ENCODE assay signal across 15 cellular contexts in genomic region chr12:88703790-88704189, GRCh38.
"Had no signal": no experiment of that assay in that cellular context is flagged by ENCODE, and none has a peak within 500 bp of the region (broad histone marks: within the 10 kb centered on the region; RNA-seq: fewer than 3 reads in every experiment).

No MANE protein-coding gene starts in this region.

- H3K4me1 ChIP-seq: esophagus squamous epithelium, gastroesophageal sphincter, suprapubic skin, upper lobe of left lung had no signal

- DNase-seq: activated effector memory CD4-positive, alpha-beta T cell treated with anti-CD3 and anti-CD28 coated beads, Interleukin-2, amount 50 U/mL, for 16 hours; activated T-cell treated with anti-CD3 and anti-CD28 coated beads, Interleukin-2, amount 50 U/mL, for 1 hour; esophagus squamous epithelium; left ventricle myocardium superior; ovary; stimulated activated CD4-positive, alpha-beta T cell treated with anti-CD3 and anti-CD28 coated beads, Interleukin-4, amount 100 ng/mL, for 1 hour; stimulated activated CD8-positive, alpha-beta memory T cell treated with anti-CD3 and anti-CD28 coated beads, Interleukin-4, amount 100 ng/mL, for 48 hours; stimulated activated naive CD8-positive, alpha-beta T cell treated with anti-CD3 and anti-CD28 coated beads, Interleukin-15, Interleukin-2, amounts not matched to agents 100 U/mL and 50 U/mL, for 24 hours; upper lobe of left lung had no signal

- H3K36me3 Mint-ChIP-seq: activated naive CD4-positive, alpha-beta T cell treated with anti-CD3 and anti-CD28 coated beads, Interleukin-2, amount 50 U/mL, for 72 hours had no signal

- H3K27ac Mint-ChIP-seq: activated naive CD4-positive, alpha-beta T cell treated with anti-CD3 and anti-CD28 coated beads, Interleukin-2, amount 50 U/mL, for 72 hours; T-helper 2 cell treated with Interferon-gamma antibody and Interleukin-4, amounts not matched to agents 5 μg/mL and 100 μg/mL, for 36 hours had no signal

- H3K4me3 ChIP-seq: cardiac muscle cell, esophagus squamous epithelium, gastroesophageal sphincter, ovary, suprapubic skin, upper lobe of left lung had no signal

- H3K9me3 ChIP-seq: esophagus squamous epithelium, ovary, suprapubic skin, upper lobe of left lung had no signal

- H3K27me3 ChIP-seq: cardiac muscle cell, esophagus squamous epithelium, gastroesophageal sphincter, ovary, suprapubic skin, upper lobe of left lung had no signal

- H3K4me1 Mint-ChIP-seq: neural crest cell had no signal

- H3K27ac ChIP-seq: cardiac muscle cell, esophagus squamous epithelium, gastroesophageal sphincter, ovary, suprapubic skin, upper lobe of left lung had no signal

- ATAC-seq: gastroesophageal sphincter; left ventricle myocardium superior; stimulated activated naive CD8-positive, alpha-beta T cell treated with anti-CD3 and anti-CD28 coated beads, Interleukin-15, Interleukin-2, amounts not matched to agents 100 U/mL and 50 U/mL, for 24 hours had no signal

- H3K36me3 ChIP-seq: cardiac muscle cell, esophagus squamous epithelium, gastroesophageal sphincter, ovary, suprapubic skin, upper lobe of left lung had no signal

- H3K4me3 Mint-ChIP-seq: neural crest cell; T-helper 2 cell treated with Interferon-gamma antibody and Interleukin-4, amounts not matched to agents 5 μg/mL and 100 μg/mL, for 36 hours had no signal
